ENCODE assay signal across 8 cellular contexts in genomic region chr12:49967042-49967776, GRCh38. TPM values are rescaled to one million over a fixed set of nuclear protein-coding genes. Genes with fewer than 3 reads are reported as not detected.
DNase-seq lines count a peak whose midpoint lies in the region; ATAC-seq and TF ChIP-seq lines count a peak whose summit lies in the region.

No MANE protein-coding gene starts in this region.

- H3K4me1 ChIP-seq in Loucy (ENCODE audit: insufficient read depth, low read length, poor library complexity, severe bottlenecking): peaks cover 53% of the 10 kb centered on the region
- H3K4me1 ChIP-seq in gastroesophageal sphincter: peaks cover 0 to 13% (median 8%) of the 10 kb centered on the region in 3 donors
- peaks cover 0 to 20% (median 10%) of the 10 kb centered on the region in 5 donors for H3K4me1 ChIP-seq in subcutaneous abdominal adipose tissue (ENCODE audit: control insufficient read depth in 5 of 5, insufficient read depth in 5 of 5, low read length in 5 of 5)

- no peaks in the 10 kb centered on the region for H3K27me3 ChIP-seq in Loucy (ENCODE audit: insufficient read depth, low read length, poor library complexity, severe bottlenecking)
- peaks cover 30% of the 10 kb centered on the region for H3K27me3 ChIP-seq in gastroesophageal sphincter
- peaks cover 4 to 31% (median 7%) of the 10 kb centered on the region in 5 donors for H3K27me3 ChIP-seq in subcutaneous abdominal adipose tissue (ENCODE audit: control insufficient read depth in 5 of 5, insufficient read depth in 4 of 5, low read length in 5 of 5)

- TF ChIP-seq CTCF in Loucy (conservative IDR thresholded peaks at IDR 0.05; ENCODE audit: low read length) (peak; percentile 76), gastroesophageal sphincter (IDR thresholded peaks at IDR 0.05) (peak; percentile 30 to 97 (median 86))

- H3K9me2 ChIP-seq in Loucy (replicated peaks; ENCODE audit: low read depth, low read length): no peaks in the 10 kb centered on the region

- no peaks in the 10 kb centered on the region for H3F3A ChIP-seq in Loucy (ENCODE audit: low read depth)

- in situ Hi-C loops in Caki2 (cut with HindIII; ENCODE audit: low pct_unique_long_range_greater_than_20kb, low sequenced_read_pairs): loop anchor here (10.0 to 25.0 kb wide), 2 partner anchors 95 to 188 kb away; partner anchors contain the start of gene ASIC1

- peak; percentile 67 for ATAC-seq in GM21576 (IDR thresholded peaks at IDR 0.05; ENCODE audit: unreplicated experiment)
- ATAC-seq in gastroesophageal sphincter: peak; percentile 89

- no peak for TF ChIP-seq POLR2A in gastroesophageal sphincter (IDR thresholded peaks at IDR 0.05)

- peak overlapping the region; percentile 100 for H3K4me2 ChIP-seq in Loucy (ENCODE audit: low read depth, low read length, poor library complexity, severe bottlenecking)

- H4K20me1 ChIP-seq in Loucy (ENCODE audit: insufficient read depth, low read length, poor library complexity, severe bottlenecking): no peaks in the 10 kb centered on the region

- H3K36me3 ChIP-seq in Loucy (ENCODE audit: insufficient read depth, low read length) (no peaks in the 10 kb centered on the region), gastroesophageal sphincter (no peaks in the 10 kb centered on the region), subcutaneous abdominal adipose tissue (ENCODE audit: control insufficient read depth in 5 of 5, insufficient read depth in 5 of 5, low read length in 5 of 5) (no peaks in the 10 kb centered on the region)

- TF ChIP-seq EP300 in gastroesophageal sphincter (IDR thresholded peaks at IDR 0.05): no peak

- H3K4me3 ChIP-seq in Loucy (ENCODE audit: low read length, poor library complexity, severe bottlenecking) (peak overlapping the region; percentile 77), gastroesophageal sphincter (peak overlapping the region; percentile 8 to 46), subcutaneous abdominal adipose tissue (ENCODE audit: low read depth in 1 of 5, low read length in 5 of 5) (peak overlapping the region; percentile 35 to 66 (median 46))

- H2AFZ ChIP-seq in Loucy (ENCODE audit: low read length): peak overlapping the region; percentile 100

- H3K27ac ChIP-seq in gastroesophageal sphincter (peak overlapping the region in 1 of 4 donors; percentile 56), subcutaneous abdominal adipose tissue (ENCODE audit: low read depth, low read length) (no peak overlapping the region)

- DNase-seq in Caki2 (ENCODE audit: low read depth) (peak; percentile 87), SHP77 treated with DMSO at 0.1 percent for 48 hours (lab: John Stamatoyannopoulos, UW) (peak; percentile 27), nucleus accumbens (lab: John Stamatoyannopoulos, UW) (peak in 55 of 56 donors; percentile 38 to 98 (median 89))
- peak; percentile 92 to 98 (median 94) for DNase-seq in activated naive CD4-positive, alpha-beta T cell (lab: John Stamatoyannopoulos, UW)

- 0 out of 2 replicates have a peak, but pooled peaks cover under 1% of the 10 kb centered on the region for H3K79me2 ChIP-seq in Loucy (ENCODE audit: insufficient read depth, low read length)

- H3K9me3 ChIP-seq in Loucy (ENCODE audit: insufficient read depth, low read depth, low read length): no peaks in the 10 kb centered on the region
- no peaks in the 10 kb centered on the region for H3K9me3 ChIP-seq in gastroesophageal sphincter
- no peaks in the 10 kb centered on the region for H3K9me3 ChIP-seq in subcutaneous abdominal adipose tissue (ENCODE audit: control insufficient read depth in 5 of 5, low read length in 5 of 5)

- H3K9ac ChIP-seq in Loucy (ENCODE audit: low read depth, low read length, poor library complexity, severe bottlenecking) (peak overlapping the region; percentile 72), subcutaneous abdominal adipose tissue (ENCODE audit: low read length in 5 of 5) (no peak overlapping the region)

- no CpG with 5 or more reads among the region's 40 CpGs for WGBS in gastroesophageal sphincter (ENCODE audit: low coverage in 1 of 2), 2 donors

RNA-seq across cellular contexts. Expression of gene AQP5, which starts 5.5 kb away (rescaled TPM):
- total RNA-seq in Caki2 (2014; rRNA removed; shearing (Covaris generic); ENCODE audit: low replicate concordance): not detected in 2 replicates
- 1 to 10 TPM in 1 of 4 donors, not detected in 3; 7.8 TPM for total RNA-seq in gastroesophageal sphincter

RNA-seq across cellular contexts. Expression of gene AQP6, which starts 5.5 kb away (rescaled TPM):
- total RNA-seq in Caki2 (2014; rRNA removed; shearing (Covaris generic); ENCODE audit: low replicate concordance): not detected in 2 replicates
- not detected for total RNA-seq in gastroesophageal sphincter

RNA-seq across cellular contexts. Expression of gene AQP2, which starts 16.7 kb away (rescaled TPM):
- total RNA-seq in Caki2 (2014; rRNA removed; shearing (Covaris generic); ENCODE audit: low replicate concordance): not detected in 2 replicates
- total RNA-seq in gastroesophageal sphincter: under 1 TPM in 1 of 4 donors, not detected in 3; 0.12 TPM

RNA-seq across cellular contexts. Expression of gene RACGAP1, which starts 58.1 kb away (rescaled TPM):
- total RNA-seq in Caki2 (2014; rRNA removed; shearing (Covaris generic); ENCODE audit: low replicate concordance): 195 and 213 TPM in 2 replicates
- 10 to 100 TPM; 10.5 to 23.7 (median 13.1) TPM for total RNA-seq in gastroesophageal sphincter

Comparison
In these comparisons a context has a peak if more than half of its experiments do, and no peak if none do; other contexts are left out.
1. DNase-seq: peak in every context shown above with its lines; median percentile 94 in activated naive CD4-positive, alpha-beta T cell; 89 in nucleus accumbens; 87 in Caki2; 27 in SHP77 treated with DMSO at 0.1 percent for 48 hours.
2. H3K4me3 ChIP-seq: peak in every context shown above with its lines; median percentile 77 in Loucy; 46 in subcutaneous abdominal adipose tissue; 27 in gastroesophageal sphincter.